In the genomic region with DNA sequence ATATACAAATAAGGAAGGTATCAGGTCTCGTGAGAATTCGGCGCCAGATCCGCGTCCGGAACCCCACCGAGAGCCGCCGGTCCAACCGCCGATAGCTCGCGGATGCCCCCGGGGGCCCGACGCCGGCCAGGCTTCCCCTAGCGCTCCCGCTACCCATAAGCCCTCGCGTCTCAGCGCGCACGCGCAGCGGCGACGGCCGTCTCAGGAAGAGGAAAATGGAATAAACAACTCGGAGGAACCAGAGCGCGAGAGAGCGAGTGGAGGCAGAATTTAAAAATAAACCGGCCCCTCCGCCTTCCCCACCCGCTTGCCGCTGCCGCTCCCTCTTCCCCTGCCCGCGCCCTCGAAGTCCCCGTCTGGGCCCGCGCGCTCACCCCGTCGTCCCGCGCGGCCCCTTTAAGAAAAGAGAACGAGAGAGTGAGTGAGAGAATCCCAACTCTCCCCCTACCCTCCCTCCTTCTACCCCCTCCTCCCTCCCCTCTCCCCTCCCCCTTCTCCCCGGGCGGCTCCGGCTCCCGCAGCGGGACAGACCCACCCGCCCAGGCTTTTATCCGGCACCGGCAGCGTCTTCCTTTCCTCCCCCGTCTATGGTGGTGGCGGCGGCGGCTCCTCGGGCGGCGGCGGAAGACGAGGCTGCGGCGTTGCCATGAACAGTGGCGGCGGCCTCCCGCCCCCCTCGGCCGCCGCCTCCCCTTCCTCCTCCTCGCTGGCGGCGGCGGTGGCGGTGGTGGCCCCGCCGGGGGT, we compare ENCODE assay signal across 8 cellular contexts. TPM values are rescaled to one million over a fixed set of nuclear protein-coding genes. Genes with fewer than 3 reads are reported as not detected.
DNase-seq lines count a peak whose midpoint lies in the region; ATAC-seq and TF ChIP-seq lines count a peak whose summit lies in the region.

A gene with protein sequence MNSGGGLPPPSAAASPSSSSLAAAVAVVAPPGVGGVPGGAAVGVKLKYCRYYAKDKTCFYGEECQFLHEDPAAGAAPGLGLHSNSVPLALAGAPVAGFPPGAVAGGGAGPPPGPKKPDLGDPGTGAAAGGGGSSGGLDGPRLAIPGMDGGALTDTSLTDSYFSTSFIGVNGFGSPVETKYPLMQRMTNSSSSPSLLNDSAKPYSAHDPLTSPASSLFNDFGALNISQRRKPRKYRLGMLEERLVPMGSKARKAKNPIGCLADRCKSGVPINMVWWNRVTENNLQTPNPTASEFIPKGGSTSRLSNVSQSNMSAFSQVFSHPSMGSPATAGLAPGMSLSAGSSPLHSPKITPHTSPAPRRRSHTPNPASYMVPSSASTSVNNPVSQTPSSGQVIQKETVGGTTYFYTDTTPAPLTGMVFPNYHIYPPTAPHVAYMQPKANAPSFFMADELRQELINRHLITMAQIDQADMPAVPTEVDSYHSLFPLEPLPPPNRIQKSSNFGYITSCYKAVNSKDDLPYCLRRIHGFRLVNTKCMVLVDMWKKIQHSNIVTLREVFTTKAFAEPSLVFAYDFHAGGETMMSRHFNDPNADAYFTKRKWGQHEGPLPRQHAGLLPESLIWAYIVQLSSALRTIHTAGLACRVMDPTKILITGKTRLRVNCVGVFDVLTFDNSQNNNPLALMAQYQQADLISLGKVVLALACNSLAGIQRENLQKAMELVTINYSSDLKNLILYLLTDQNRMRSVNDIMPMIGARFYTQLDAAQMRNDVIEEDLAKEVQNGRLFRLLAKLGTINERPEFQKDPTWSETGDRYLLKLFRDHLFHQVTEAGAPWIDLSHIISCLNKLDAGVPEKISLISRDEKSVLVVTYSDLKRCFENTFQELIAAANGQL (plus strand): TSS at position 534 of the 744 bp plus-strand sequence. CDS start 113 bp downstream, at position 647.

- no peaks in the 10 kb centered on the region for H3K27me3 ChIP-seq in BLaER1
- H3K27me3 ChIP-seq in right lobe of liver: no peaks in the 10 kb centered on the region

- peak; percentile 65 for TF ChIP-seq POLR2A in right lobe of liver (IDR thresholded peaks at IDR 0.05)

- H3K36me3 ChIP-seq in BLaER1 (peaks cover 6% of the 10 kb centered on the region; the same call in 1 of the 2 replicates), right lobe of liver (no peaks in the 10 kb centered on the region)

- DNase-seq in GM19238 (ENCODE audit: insufficient read length, low spot score) (peak; percentile 73), NCI-H774 (lab: John Stamatoyannopoulos, UW) (peak; percentile 77), dermis microvascular lymphatic vessel endothelial cell (ENCODE audit: low read depth in 2 of 2) (peak; percentile 87 to 93), right lobe of liver (peak; percentile 94 to 95 (median 94))
- DNase-seq in activated CD4-positive, alpha-beta T cell treated with anti-CD3 and anti-CD28 coated beads, Interleukin-2, amount 50 U/mL, for 48 hours: peak; percentile 89 to 90
- DNase-seq in stimulated activated CD4-positive, alpha-beta T cell treated with anti-CD3 and anti-CD28 coated beads, Interleukin-4, amount 100 ng/mL, for 4 hours: peak; percentile 89

- ATAC-seq in HG03442 (IDR thresholded peaks at IDR 0.05; ENCODE audit: unreplicated experiment): peak; percentile 58
- ATAC-seq in right lobe of liver: peak; percentile 79 to 87 (median 84)

- H3K4me1 ChIP-seq in BLaER1 (peaks cover 30% of the 10 kb centered on the region), right lobe of liver (peaks cover 0 to 13% (median 6%) of the 10 kb centered on the region in 4 donors)

- no peaks in the 10 kb centered on the region for H3K9me3 ChIP-seq in BLaER1
- no peaks in the 10 kb centered on the region for H3K9me3 ChIP-seq in right lobe of liver

- peaks cover 32% of the 10 kb centered on the region for H4K20me1 ChIP-seq in BLaER1

- under 1% methylated on average over 38 of the region's 84 CpGs for whole genome bisulfite sequencing in right lobe of liver (ENCODE audit: insufficient coverage, low coverage, low lambda C conversion rate, missing lambda C conversion rate)

- H3K4me3 ChIP-seq in BLaER1 (peak within 1 kb of the TSS; percentile 97), right lobe of liver (peak within 1 kb of the TSS; percentile 87 to 99 (median 95))

- peak within 1 kb of the TSS; percentile 90 for H3K4me2 ChIP-seq in BLaER1

- H3K27ac ChIP-seq in BLaER1 (peak within 1 kb of the TSS; percentile 100), right lobe of liver (peak within 1 kb of the TSS; percentile 96 to 97 (median 97))

- TF ChIP-seq CTCF in right lobe of liver (IDR thresholded peaks at IDR 0.05): peak in 3 of 4 donors; percentile 9 to 17 (median 12)

- intact Hi-C loops in right lobe of liver (cut with DNase I): no loop called here

- H3K9ac ChIP-seq in BLaER1: peak within 1 kb of the TSS; percentile 100

RNA-seq across cellular contexts. Expression of the gene that starts here (rescaled TPM):
- total RNA-seq in dermis microvascular lymphatic vessel endothelial cell: 17.1 and 24.7 TPM in 2 replicates
- total RNA-seq in right lobe of liver: 10 to 100 TPM in 4 of 6 experiments, 1 to 10 TPM in 2; 7.0 to 12.5 (median 10.2) TPM

Comparison
In these comparisons a context has a peak if more than half of its experiments do, and no peak if none do; other contexts are left out.
1. Peak in every context shown above with its lines: DNase-seq, ATAC-seq, H3K4me3 ChIP-seq and H3K27ac ChIP-seq.